In the genomic region with DNA sequence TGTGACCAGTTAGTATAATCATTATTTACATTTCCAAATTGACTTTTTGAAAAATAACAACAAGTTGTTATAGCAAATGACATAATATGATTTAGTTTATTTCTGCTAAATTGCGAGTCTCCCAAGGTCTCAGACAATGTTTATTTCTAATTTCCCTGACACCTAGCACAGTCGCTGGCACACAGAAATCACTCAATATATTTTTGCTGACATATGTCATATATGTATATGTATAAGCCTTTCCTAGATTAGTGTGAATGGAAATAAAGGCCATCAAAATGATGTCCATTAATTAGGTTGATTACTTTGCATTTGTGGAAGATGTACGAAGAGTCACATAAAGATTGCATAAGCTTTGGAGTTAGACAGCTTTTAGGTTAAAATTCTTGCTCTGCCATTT, we compare ENCODE assay signal across 31 cellular contexts.
DNase-seq lines count a peak whose midpoint lies in the region; ATAC-seq, FAIRE-seq and TF ChIP-seq lines count a peak whose summit lies in the region.
"Had no signal": no experiment of that assay in that cellular context is flagged by ENCODE, and none has a peak within 500 bp of the region (broad histone marks: within the 10 kb centered on the region; RNA-seq: fewer than 3 reads in every experiment).

No MANE protein-coding gene starts in this region.

- no peak overlapping the region for H4K8ac ChIP-seq in IMR-90 (ENCODE audit: low read depth in 2 of 2, low read length in 2 of 2)

- H3K79me2 ChIP-seq in HepG2 (ENCODE audit: insufficient read depth, low read length) (no peaks in the 10 kb centered on the region), smooth muscle cell (ENCODE audit: low read depth) (no peaks in the 10 kb centered on the region)

- no peak for FAIRE-seq in HepG2 (lab: Jason Lieb, UNC)
- FAIRE-seq in A549 (lab: Jason Lieb, UNC) = no peak
- FAIRE-seq: D721Med had no signal

- H3F3A ChIP-seq in smooth muscle cell (ENCODE audit: low read depth) = no peaks in the 10 kb centered on the region

- CTCF ChIA-PET in HepG2 (lab: Yijun Ruan, JAX; ENCODE audit: low intra/inter-chr PET ratio, low total read pairs) = no interaction called here
- CTCF ChIA-PET in A549 (lab: Yijun Ruan, JAX) = no interaction called here
- CTCF ChIA-PET in IMR-90 (lab: Yijun Ruan, JAX) = no interaction called here

- no peak overlapping the region for H3K4ac ChIP-seq in IMR-90 (ENCODE audit: low read depth, low read length)

- H4K20me1 ChIP-seq in HepG2 (ENCODE audit: insufficient read depth, low read length) (no peaks in the 10 kb centered on the region), IMR-90 (ENCODE audit: insufficient read depth, low read length) (no peaks in the 10 kb centered on the region), smooth muscle cell (ENCODE audit: low read depth) (no peaks in the 10 kb centered on the region)
- H4K20me1 ChIP-seq: BLaER1; BLaER1 treated with 17β-estradiol and CSF1 and Interleukin-3, amounts not matched to agents 10 nM and 100 nM had no signal

- H2AK9ac ChIP-seq in IMR-90 (replicated peaks; ENCODE audit: low read depth, low read length, poor library complexity) = no peak overlapping the region

- H3K27ac ChIP-seq in HepG2 (ENCODE audit: extremely low read length, insufficient read depth, low read length) (no peak overlapping the region), right lobe of liver (no peak overlapping the region), A549 (no peak overlapping the region), IMR-90 (ENCODE audit: insufficient read depth, low read length) (no peak overlapping the region), heart right ventricle (no peak overlapping the region), smooth muscle cell (ENCODE audit: low read depth) (no peak overlapping the region)
- H3K27ac ChIP-seq: 22Rv1; BLaER1; BLaER1 treated with 17β-estradiol and CSF1 and Interleukin-3, amounts not matched to agents 10 nM and 100 nM; C4-2B had no signal

- no peak overlapping the region for H4K5ac ChIP-seq in IMR-90 (ENCODE audit: low read depth, low read length)

- no peak overlapping the region for H3K9ac ChIP-seq in HepG2 (ENCODE audit: insufficient read depth, low read depth, low read length)
- H3K9ac ChIP-seq in IMR-90 (ENCODE audit: low read depth, low read length) = no peak overlapping the region
- H3K9ac ChIP-seq in smooth muscle cell (ENCODE audit: low read depth) = no peak overlapping the region
- H3K9ac ChIP-seq: BLaER1; BLaER1 treated with 17β-estradiol and CSF1 and Interleukin-3, amounts not matched to agents 10 nM and 100 nM had no signal

- H3K36me3 ChIP-seq in HepG2 (replicated peaks in 1 of 2; ENCODE audit: control insufficient read depth in 1 of 2, insufficient read depth in 2 of 2, low read length in 2 of 2) (no peaks in the 10 kb centered on the region), right lobe of liver (no peaks in the 10 kb centered on the region), IMR-90 (ENCODE audit: control insufficient read depth, insufficient read depth, low read length) (no peaks in the 10 kb centered on the region), heart right ventricle (no peaks in the 10 kb centered on the region), smooth muscle cell (ENCODE audit: low read depth) (no peaks in the 10 kb centered on the region)
- H3K36me3 ChIP-seq: BE2C; BLaER1; BLaER1 treated with 17β-estradiol and CSF1 and Interleukin-3, amounts not matched to agents 10 nM and 100 nM had no signal

- no peaks in the 10 kb centered on the region for H3K9me1 ChIP-seq in IMR-90 (ENCODE audit: insufficient read depth, low read length)

- POLR2A ChIA-PET in HepG2 (lab: Yijun Ruan, JAX) = no interaction called here
- POLR2A ChIA-PET in A549 (lab: Yijun Ruan, JAX) = no interaction called here
- POLR2A ChIA-PET in IMR-90 (lab: Charles Lee; ENCODE audit: unreplicated experiment) = no interaction called here

- H2BK15ac ChIP-seq in IMR-90 (ENCODE audit: low read depth, low read length) = no peak overlapping the region

- in situ Hi-C loops in HepG2 (cut with HindIII; ENCODE audit: extremely low pct_ligation_motif_present, low pct_unique_long_range_greater_than_20kb) (no loop called here), IMR-90 (cut with MboI; ENCODE audit: low sequenced_read_pairs) (no loop called here)

- BruUV-seq in HepG2 (replicated peaks; lab: Mats Ljungman, UMichigan) (no TSS peak), IMR-90 (replicated peaks; lab: Mats Ljungman, UMichigan) (no TSS peak)

- ATAC-seq in HepG2 (no peak), right lobe of liver (no peak), A549 (no peak), IMR-90 (ENCODE audit: low read depth) (no peak), heart right ventricle (no peak)
- ATAC-seq: CD8-positive, alpha-beta T cell had no signal

- H3K9me3 ChIP-seq in HepG2 (ENCODE audit: low read length) (no peaks in the 10 kb centered on the region), right lobe of liver (no peaks in the 10 kb centered on the region), A549 (no peaks in the 10 kb centered on the region), IMR-90 (ENCODE audit: control insufficient read depth, insufficient read depth, low read length) (no peaks in the 10 kb centered on the region), heart right ventricle (peaks cover 0 to 7% (median 0%) of the 10 kb centered on the region in 11 donors), smooth muscle cell (replicated peaks; ENCODE audit: low read depth) (no peaks in the 10 kb centered on the region)
- H3K9me3 ChIP-seq: BE2C; BLaER1; BLaER1 treated with 17β-estradiol and CSF1 and Interleukin-3, amounts not matched to agents 10 nM and 100 nM; Caco-2 had no signal

- no peak overlapping the region for H3K14ac ChIP-seq in IMR-90 (replicated peaks; ENCODE audit: low read depth, low read length)

- no peak for DNase-seq in HepG2 (ENCODE audit: low spot score)
- no peak for DNase-seq in right lobe of liver
- no peak for DNase-seq in A549 (ENCODE audit: low read depth in 1 of 2, low spot score in 1 of 2)
- no peak for DNase-seq in IMR-90
- DNase-seq in heart right ventricle = no peak
- no peak for DNase-seq in smooth muscle cell (lab: John Stamatoyannopoulos, UW; ENCODE audit: unreplicated experiment)
- DNase-seq: 8988T; ACHN; AML-193; BE2C; C1 segment of cervical spinal cord; Caco-2; Calu3; CD4-positive, alpha-beta memory T cell; CD4-positive, alpha-beta T cell; CD4-positive, CD25-positive, alpha-beta regulatory T cell; CD8-positive, alpha-beta memory T cell; CD8-positive, alpha-beta T cell; COR-L47; DMS 273 treated with DMSO at 0.1 percent for 48 hours; DMS153; DMS53; DMS79; DMS79 treated with DMSO at 0.1 percent for 48 hours; DND-41; EL had no signal

- no peak overlapping the region for H2AK5ac ChIP-seq in IMR-90 (ENCODE audit: low read depth, low read length)

- TF ChIP-seq POLR2A in HepG2 (IDR thresholded peaks at IDR 0.05; ENCODE audit: insufficient read depth in 1 of 2, low read depth in 2 of 2, low read length in 2 of 2) = no peak
- no peak for TF ChIP-seq POLR2A in right lobe of liver (IDR thresholded peaks at IDR 0.05)
- TF ChIP-seq POLR2A in A549 (IDR thresholded peaks at IDR 0.05; ENCODE audit: low read length) = no peak
- no peak for TF ChIP-seq POLR2A in IMR-90 (IDR thresholded peaks at IDR 0.05; ENCODE audit: low read depth, low read length)

- H3K27me3 ChIP-seq in HepG2 (ENCODE audit: control insufficient read depth in 1 of 2, insufficient read depth in 2 of 2, low read length in 2 of 2) (no peaks in the 10 kb centered on the region), right lobe of liver (no peaks in the 10 kb centered on the region), IMR-90 (ENCODE audit: control insufficient read depth, insufficient read depth, low read length) (no peaks in the 10 kb centered on the region), heart right ventricle (no peaks in the 10 kb centered on the region), smooth muscle cell (ENCODE audit: low read depth) (no peaks in the 10 kb centered on the region)
- H3K27me3 ChIP-seq: BE2C; BLaER1; BLaER1 treated with 17β-estradiol and CSF1 and Interleukin-3, amounts not matched to agents 10 nM and 100 nM had no signal

- H2AFZ ChIP-seq in HepG2 (ENCODE audit: low read length) (no peak overlapping the region), IMR-90 (replicated peaks; ENCODE audit: low read length, poor library complexity) (no peak overlapping the region), smooth muscle cell (ENCODE audit: low read depth) (no peak overlapping the region)

- no peaks in the 10 kb centered on the region for H3K79me1 ChIP-seq in IMR-90 (ENCODE audit: low read depth in 1 of 2, low read length in 2 of 2)

- H3K56ac ChIP-seq in IMR-90 (ENCODE audit: extremely low read depth, insufficient read depth, low read length) = no peak overlapping the region

- H3K18ac ChIP-seq in IMR-90 (ENCODE audit: low read depth, low read length) = no peak overlapping the region

- TF ChIP-seq EP300 in HepG2 (IDR thresholded peaks at IDR 0.05; ENCODE audit: low read depth in 2 of 2, low read length in 2 of 2) = no peak
- TF ChIP-seq EP300 in HepG2 (CRISPR knock-in tag; IDR thresholded peaks at IDR 0.05; ENCODE audit: borderline replicate concordance) = no peak
- TF ChIP-seq EP300 in A549 (IDR thresholded peaks at IDR 0.05) = no peak

- TF ChIP-seq RAD21 in HepG2 (CRISPR knock-in tag; IDR thresholded peaks at IDR 0.05) (no peak), A549 (conservative IDR thresholded peaks at IDR 0.05 in 1 of 2, IDR thresholded peaks at IDR 0.05 in 1 of 2) (no peak), IMR-90 (IDR thresholded peaks at IDR 0.05; ENCODE audit: low read length) (no peak)

- H3K4me2 ChIP-seq in HepG2 (ENCODE audit: low read depth, low read length) = no peak overlapping the region
- no peak overlapping the region for H3K4me2 ChIP-seq in A549
- H3K4me2 ChIP-seq in IMR-90 (ENCODE audit: low read depth, low read length) = no peak overlapping the region
- H3K4me2 ChIP-seq in smooth muscle cell = no peak overlapping the region
- H3K4me2 ChIP-seq: BLaER1; BLaER1 treated with 17β-estradiol and CSF1 and Interleukin-3, amounts not matched to agents 10 nM and 100 nM had no signal

- H3K4me3 ChIP-seq in HepG2 (replicated peaks in 1 of 3; ENCODE audit: insufficient read depth in 1 of 3, low read depth in 2 of 3, low read length in 3 of 3) (no peak overlapping the region), right lobe of liver (no peak overlapping the region), A549 (no peak overlapping the region), IMR-90 (ENCODE audit: insufficient read depth, low read depth, low read length) (no peak overlapping the region), heart right ventricle (no peak overlapping the region), smooth muscle cell (no peak overlapping the region)
- H3K4me3 ChIP-seq: BLaER1; BLaER1 treated with 17β-estradiol and CSF1 and Interleukin-3, amounts not matched to agents 10 nM and 100 nM had no signal

- no peak overlapping the region for H2BK20ac ChIP-seq in IMR-90 (ENCODE audit: low read depth, low read length)

- no peak overlapping the region for H3K23ac ChIP-seq in IMR-90 (ENCODE audit: low read depth, low read length)

- dilution Hi-C loops in IMR-90 (cut with HindIII; ENCODE audit: low sequenced_read_pairs, unreplicated experiment) = no loop called here

- H3K4me1 ChIP-seq in HepG2 (ENCODE audit: insufficient read depth, low read length) (no peaks in the 10 kb centered on the region), right lobe of liver (no peaks in the 10 kb centered on the region), A549 (no peaks in the 10 kb centered on the region), IMR-90 (ENCODE audit: control insufficient read depth, insufficient read depth, low read length) (no peaks in the 10 kb centered on the region), heart right ventricle (no peaks in the 10 kb centered on the region), smooth muscle cell (ENCODE audit: low read depth) (no peaks in the 10 kb centered on the region)
- H3K4me1 ChIP-seq: BE2C; BLaER1; BLaER1 treated with 17β-estradiol and CSF1 and Interleukin-3, amounts not matched to agents 10 nM and 100 nM; Caco-2 had no signal

- no peak overlapping the region for H2BK5ac ChIP-seq in IMR-90 (ENCODE audit: low read depth, low read length, poor library complexity, severe bottlenecking)

- TF ChIP-seq CTCF in HepG2 (CRISPR knock-in tag; IDR thresholded peaks at IDR 0.05) (no peak), right lobe of liver (IDR thresholded peaks at IDR 0.05) (no peak), A549 (IDR thresholded peaks at IDR 0.05) (no peak), IMR-90 (conservative IDR thresholded peaks at IDR 0.05; ENCODE audit: low read depth, low read length) (no peak), heart right ventricle (IDR thresholded peaks at IDR 0.05) (no peak), smooth muscle cell (IDR thresholded peaks at IDR 0.05; ENCODE audit: borderline replicate concordance, insufficient read depth, poor library complexity, severe bottlenecking) (no peak)

- intact Hi-C loops in HepG2 (cut with micrococcal nuclease; ENCODE audit: unreplicated experiment) (no loop called here), right lobe of liver (cut with DNase I) (no loop called here), IMR-90 (cut with micrococcal nuclease) (no loop called here), heart right ventricle (cut with DNase I) (no loop called here)

- WGBS in HepG2 (ENCODE audit: low lambda C conversion rate) = under 1% methylated on average over 3 of the region's 3 CpGs
- WGBS in right lobe of liver (ENCODE audit: insufficient coverage, low coverage, low lambda C conversion rate, missing lambda C conversion rate) = 89% methylated on average over 3 of the region's 3 CpGs
- WGBS in A549 (ENCODE audit: missing lambda C conversion rate) = 24% methylated on average over 3 of the region's 3 CpGs
- no CpG with 5 or more reads among the region's 3 CpGs for WGBS in IMR-90 (ENCODE audit: extremely low coverage in 2 of 2, insufficient read length in 1 of 2), 2 experiments
- WGBS in heart right ventricle, 2 donors = 82 to 83% methylated on average over 3 of the region's 3 CpGs
- WGBS in smooth muscle cell (ENCODE audit: low lambda C conversion rate) = 91% methylated on average over 3 of the region's 3 CpGs

- H4K91ac ChIP-seq in IMR-90 (ENCODE audit: insufficient read depth, low read depth, low read length) = no peak overlapping the region

- no peak overlapping the region for H2BK120ac ChIP-seq in IMR-90 (ENCODE audit: low read depth, low read length)
